In genomic region chr15:33022629-33023028, GRCh38 we compare ENCODE assay signal across 9 cellular contexts.
DNase-seq lines count a peak whose midpoint lies in the region; FAIRE-seq and TF ChIP-seq lines count a peak whose summit lies in the region.
"Had no signal": no experiment of that assay in that cellular context is flagged by ENCODE, and none has a peak within 500 bp of the region (broad histone marks: within the 10 kb centered on the region; RNA-seq: fewer than 3 reads in every experiment).

No MANE protein-coding gene starts in this region.

- H3K4me1 Mint-ChIP-seq in activated CD4-positive, alpha-beta memory T cell treated with anti-CD3 and anti-CD28 coated beads for 36 hours (ENCODE audit: low read depth): no peaks in the 10 kb centered on the region

- H3K79me2 ChIP-seq in ACC112 (ENCODE audit: control insufficient read depth, insufficient read depth, low read length, unreplicated experiment): no peaks in the 10 kb centered on the region

- peak overlapping the region; percentile 26 for H3K27ac ChIP-seq in ACC112 (ENCODE audit: low read depth, low read length)

- H3K4me3 Mint-ChIP-seq in activated CD4-positive, alpha-beta memory T cell treated with anti-CD3 and anti-CD28 coated beads for 36 hours: no peak overlapping the region
- H3K4me3 Mint-ChIP-seq: naive B cell had no signal

- no peaks in the 10 kb centered on the region for H3K27me3 Mint-ChIP-seq in activated CD4-positive, alpha-beta memory T cell treated with anti-CD3 and anti-CD28 coated beads for 36 hours

- no peak for FAIRE-seq in HTR-8/SVneo (lab: Jason Lieb, UNC)

- CTCF ChIA-PET in activated CD4-positive, alpha-beta memory T cell treated with anti-CD3 and anti-CD28 coated beads for 36 hours (lab: Charles Lee): interaction anchor here (0.9 to 4.1 kb wide), 5 partner anchors 38 to 678 kb away, joined by 3 to 15 read pairs (median 4); no protein-coding TSS in a partner anchor

- H3K4me1 ChIP-seq in ACC112 (ENCODE audit: control insufficient read depth, insufficient read depth, low read length, unreplicated experiment) (peaks cover 12% of the 10 kb centered on the region), HAP-1 (no peaks in the 10 kb centered on the region)

- H3K4me3 ChIP-seq in ACC112 (ENCODE audit: low read depth, low read length) (no peak overlapping the region), HAP-1 (no peak overlapping the region)

- no peaks in the 10 kb centered on the region for H3K9me3 ChIP-seq in HAP-1

- peak overlapping the region; percentile 92 for H2AFZ ChIP-seq in ACC112 (ENCODE audit: low read length, unreplicated experiment)

- DNase-seq in HTR-8/SVneo (ENCODE audit: insufficient read length, low spot score): peak; percentile 31
- DNase-seq in T47D (ENCODE audit: low read depth in 1 of 2, low spot score in 1 of 2): peak; percentile 51 to 85
- peak; percentile 57 for DNase-seq in kidney tubule cell (ENCODE audit: low spot score)
- DNase-seq in middle frontal gyrus (ENCODE audit: extremely low spot score, low spot score): no peak
- no peak for DNase-seq in activated CD4-positive, alpha-beta memory T cell treated with anti-CD3 and anti-CD28 coated beads for 36 hours
- DNase-seq in HAP-1 (ENCODE audit: low spot score in 2 of 2): no peak
- DNase-seq in GM20000 (ENCODE audit: low spot score): no peak
- DNase-seq: naive B cell had no signal

- intact Hi-C loops in activated CD4-positive, alpha-beta memory T cell treated with anti-CD3 and anti-CD28 coated beads for 36 hours (cut with micrococcal nuclease): no loop called here

- H3K27ac Mint-ChIP-seq in activated CD4-positive, alpha-beta memory T cell treated with anti-CD3 and anti-CD28 coated beads for 36 hours: no peak overlapping the region
- H3K27ac Mint-ChIP-seq: naive B cell had no signal

- H3K27me3 ChIP-seq in ACC112 (ENCODE audit: insufficient read depth, low read length) (no peaks in the 10 kb centered on the region), HAP-1 (ENCODE audit: low read depth) (no peaks in the 10 kb centered on the region; the same call in 1 of the 2 replicates)

- H3K9me3 Mint-ChIP-seq in activated CD4-positive, alpha-beta memory T cell treated with anti-CD3 and anti-CD28 coated beads for 36 hours: no peaks in the 10 kb centered on the region

- TF ChIP-seq CTCF in GM20000 (IDR thresholded peaks at IDR 0.05; ENCODE audit: extremely low read depth, missing control alignments): no peak

- POLR2A ChIA-PET in activated CD4-positive, alpha-beta memory T cell treated with anti-CD3 and anti-CD28 coated beads for 36 hours (lab: Charles Lee): no interaction called here

- in situ Hi-C loops in T47D (cut with HindIII; ENCODE audit: low pct_unique_long_range_greater_than_20kb, low sequenced_read_pairs): no loop called here
- in situ Hi-C loops in HAP-1 (cut with MboI; ENCODE audit: low sequenced_read_pairs): no loop called here

- no peaks in the 10 kb centered on the region for H3K36me3 ChIP-seq in ACC112 (ENCODE audit: insufficient read depth, low read length)
- H3K36me3 ChIP-seq in HAP-1 (replicated peaks): no peaks in the 10 kb centered on the region

- H3K36me3 Mint-ChIP-seq in activated CD4-positive, alpha-beta memory T cell treated with anti-CD3 and anti-CD28 coated beads for 36 hours: no peaks in the 10 kb centered on the region

Comparison
In these comparisons a context has a peak if more than half of its experiments do, and no peak if none do; other contexts are left out.
1. DNase-seq: peak in HTR-8/SVneo (single experiment), T47D (2 of 2) and kidney tubule cell (single experiment); none in middle frontal gyrus (single experiment), activated CD4-positive, alpha-beta memory T cell treated with anti-CD3 and anti-CD28 coated beads for 36 hours (single experiment), HAP-1 (0 of 2) and GM20000 (single experiment).